ENCODE assay signal across 19 cellular contexts in genomic region chr13:108083056-108083455, GRCh38.
"Had no signal": no experiment of that assay in that cellular context is flagged by ENCODE, and none has a peak within 500 bp of the region (broad histone marks: within the 10 kb centered on the region; RNA-seq: fewer than 3 reads in every experiment).

No MANE protein-coding gene starts in this region.

- H3K4me3 Mint-ChIP-seq: activated naive CD8-positive, alpha-beta T cell treated with anti-CD3 and anti-CD28 coated beads, Interleukin-2, amount 10 ng/mL, durations not matched to agents 7 days and 5 days; dendritic cell treated with granulocyte-macrophage colony-stimulating factor and Interleukin-4, amounts not matched to agents 40 ng/mL and 50 ng/mL, for 4 days; stimulated activated naive B cell treated with anti-CD40 and anti-IgM and Interleukin-4, amounts not matched to agents 10 μg/mL and 1 μg/mL and 100 μg/mL, for 72 hours had no signal

- H3K27me3 ChIP-seq: ascending aorta, esophagus muscularis mucosa, sigmoid colon, SJCRH30, transverse colon had no signal

- DNase-seq: activated CD4-positive, alpha-beta T cell treated with anti-CD3 and anti-CD28 coated beads, Interleukin-2, amount 50 U/mL, for 48 hours; activated CD4-positive, CD25-positive, alpha-beta regulatory T cell treated with anti-CD3 and anti-CD28 coated beads, Interleukin-2, amount 50 U/mL, for 72 hours; activated gamma-delta T cell treated with Interleukin-2 at 50 U/mL for 16 hours; activated naive CD8-positive, alpha-beta T cell treated with anti-CD3 and anti-CD28 coated beads, Interleukin-2, amount 10 ng/mL, durations not matched to agents 7 days and 5 days; activated T-cell treated with anti-CD3 and anti-CD28 coated beads, Interleukin-2, amount 50 U/mL, for 48 hours; foreskin fibroblast; head of caudate nucleus; islet precursor cell; midbrain; sigmoid colon; SJCRH30; stimulated activated CD4-positive, alpha-beta T cell treated with anti-CD3 and anti-CD28 coated beads, Interleukin-2, amount 100 ng/mL, for 24 hours; stimulated activated naive B cell treated with anti-CD40 and anti-IgM and Interleukin-4, amounts not matched to agents 10 μg/mL and 1 μg/mL and 100 μg/mL, for 72 hours; substantia nigra; T-helper 9 cell; transverse colon had no signal

- H3K4me3 ChIP-seq: ascending aorta, esophagus muscularis mucosa, sigmoid colon, SJCRH30, transverse colon had no signal

- H3K27ac ChIP-seq: ascending aorta, esophagus muscularis mucosa, sigmoid colon, SJCRH30, transverse colon had no signal

- ATAC-seq: stimulated activated naive B cell treated with anti-CD40 and anti-IgM and Interleukin-4, amounts not matched to agents 10 μg/mL and 1 μg/mL and 100 μg/mL, for 72 hours had no signal

- H3K4me1 Mint-ChIP-seq: activated naive CD8-positive, alpha-beta T cell treated with anti-CD3 and anti-CD28 coated beads, Interleukin-2, amount 10 ng/mL, durations not matched to agents 7 days and 5 days; stimulated activated naive B cell treated with anti-CD40 and anti-IgM and Interleukin-4, amounts not matched to agents 10 μg/mL and 1 μg/mL and 100 μg/mL, for 72 hours had no signal

- H3K9me3 ChIP-seq: ascending aorta, esophagus muscularis mucosa, sigmoid colon, SJCRH30, transverse colon had no signal

- H3K27ac Mint-ChIP-seq: activated naive CD8-positive, alpha-beta T cell treated with anti-CD3 and anti-CD28 coated beads, Interleukin-2, amount 10 ng/mL, durations not matched to agents 7 days and 5 days; dendritic cell treated with granulocyte-macrophage colony-stimulating factor and Interleukin-4, amounts not matched to agents 40 ng/mL and 50 ng/mL, for 4 days; stimulated activated naive B cell treated with anti-CD40 and anti-IgM and Interleukin-4, amounts not matched to agents 10 μg/mL and 1 μg/mL and 100 μg/mL, for 72 hours had no signal

- H3K36me3 ChIP-seq: ascending aorta, esophagus muscularis mucosa, sigmoid colon, SJCRH30, transverse colon had no signal

- H3K36me3 Mint-ChIP-seq: activated naive CD8-positive, alpha-beta T cell treated with anti-CD3 and anti-CD28 coated beads, Interleukin-2, amount 10 ng/mL, durations not matched to agents 7 days and 5 days; stimulated activated naive B cell treated with anti-CD40 and anti-IgM and Interleukin-4, amounts not matched to agents 10 μg/mL and 1 μg/mL and 100 μg/mL, for 72 hours had no signal

- H3K4me1 ChIP-seq: ascending aorta, esophagus muscularis mucosa, sigmoid colon, SJCRH30, transverse colon had no signal

- H3K27me3 Mint-ChIP-seq: dendritic cell treated with granulocyte-macrophage colony-stimulating factor and Interleukin-4, amounts not matched to agents 40 ng/mL and 50 ng/mL, for 4 days; stimulated activated naive B cell treated with anti-CD40 and anti-IgM and Interleukin-4, amounts not matched to agents 10 μg/mL and 1 μg/mL and 100 μg/mL, for 72 hours had no signal
